ENCODE assay signal across 19 cellular contexts in genomic region chr4:14742054-14742453, GRCh38.
DNase-seq lines count a peak whose midpoint lies in the region; ATAC-seq and TF ChIP-seq lines count a peak whose summit lies in the region.
"Had no signal": no experiment of that assay in that cellular context is flagged by ENCODE, and none has a peak within 500 bp of the region (broad histone marks: within the 10 kb centered on the region; RNA-seq: fewer than 3 reads in every experiment).

No MANE protein-coding gene starts in this region.

- no peaks in the 10 kb centered on the region for H3K9me3 ChIP-seq in lung (ENCODE audit: control insufficient read depth in 2 of 2, insufficient read depth in 1 of 2, low read length in 1 of 2)
- H3K9me3 ChIP-seq: BE2C, HAP-1 had no signal

- 58 to 80% methylated on average over 1 of the region's 1 CpG for WGBS in lung, 2 donors

- DNase-seq in NCI-H748 (lab: John Stamatoyannopoulos, UW; ENCODE audit: unreplicated experiment) (peak; percentile 1), NCI-H748 treated with DMSO at 0.1 percent for 48 hours (lab: John Stamatoyannopoulos, UW) (no peak), DMS53 treated with DMSO at 0.1 percent for 48 hours (lab: John Stamatoyannopoulos, UW; ENCODE audit: unreplicated experiment) (peak; percentile 45), NCI-H345 treated with DMSO at 0.1 percent for 48 hours (lab: John Stamatoyannopoulos, UW; ENCODE audit: unreplicated experiment) (peak; percentile 7), lung (ENCODE audit: low spot score) (no peak)
- no peak for DNase-seq in activated naive CD4-positive, alpha-beta T cell treated with Interleukin-2 at 50 U/mL for 16 hours
- DNase-seq: ACHN; BE2C; C1 segment of cervical spinal cord; CD4-positive, CD25-positive, alpha-beta regulatory T cell; CD8-positive, alpha-beta memory T cell; COR-L47; DMS 273 treated with DMSO at 0.1 percent for 48 hours; DMS79; GDM1; GM23248 had no signal

- ATAC-seq in lung (ENCODE audit: insufficient read depth, low FRiP score) (peak; percentile 61), GM19351 (IDR thresholded peaks at IDR 0.05; ENCODE audit: unreplicated experiment) (no peak), GM21717 (IDR thresholded peaks at IDR 0.05; ENCODE audit: unreplicated experiment) (no peak)

- no peaks in the 10 kb centered on the region for H3K4me1 ChIP-seq in lung (ENCODE audit: control insufficient read depth in 2 of 2, insufficient read depth in 2 of 2, low read length in 2 of 2)
- H3K4me1 ChIP-seq: BE2C, HAP-1 had no signal

- no peak for TF ChIP-seq CTCF in lung (IDR thresholded peaks at IDR 0.05; ENCODE audit: control extremely low read depth, extremely low read depth)

- no peak overlapping the region for H3K4me3 ChIP-seq in lung
- H3K4me3 ChIP-seq: GM23248, HAP-1 had no signal

- H3K27me3 ChIP-seq in lung (ENCODE audit: control insufficient read depth, insufficient read depth) = no peaks in the 10 kb centered on the region
- H3K27me3 ChIP-seq: BE2C had no signal

- H3K36me3 ChIP-seq in lung (ENCODE audit: control insufficient read depth in 2 of 2, insufficient read depth in 2 of 2, low read length in 2 of 2) = no peaks in the 10 kb centered on the region
- H3K36me3 ChIP-seq: BE2C, HAP-1 had no signal

- no peak overlapping the region for H3K27ac ChIP-seq in lung (ENCODE audit: low read depth in 1 of 2, low read length in 1 of 2)
- H3K27ac ChIP-seq: GM23248 had no signal

Comparison
In these comparisons a context has a peak if more than half of its experiments do, and no peak if none do; other contexts are left out.
1. DNase-seq: peak in NCI-H748 (single experiment), DMS53 treated with DMSO at 0.1 percent for 48 hours (single experiment) and NCI-H345 treated with DMSO at 0.1 percent for 48 hours (single experiment); none in NCI-H748 treated with DMSO at 0.1 percent for 48 hours (single experiment), lung (single experiment) and activated naive CD4-positive, alpha-beta T cell treated with Interleukin-2 at 50 U/mL for 16 hours (single experiment).